In the genomic region with DNA sequence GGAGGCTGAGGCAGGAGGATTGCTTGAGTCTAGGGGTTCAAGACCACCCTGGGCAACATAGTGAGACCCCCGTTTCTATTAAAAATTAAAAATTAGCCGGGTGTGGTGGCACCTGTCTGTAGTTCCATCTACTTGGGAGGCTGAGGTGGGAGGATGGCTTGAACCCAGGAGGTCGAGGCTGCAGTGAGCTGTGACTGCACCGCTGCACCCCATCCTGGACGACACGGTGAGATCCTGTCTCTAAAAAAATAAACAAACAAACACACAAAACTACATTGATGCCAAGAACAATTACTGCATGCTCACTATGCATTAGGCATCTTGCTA, we compare ENCODE assay signal across 7 cellular contexts. TPM values are rescaled to one million over a fixed set of nuclear protein-coding genes. Genes with fewer than 3 reads are reported as not detected.
DNase-seq lines count a peak whose midpoint lies in the region; ATAC-seq and TF ChIP-seq lines count a peak whose summit lies in the region.

No MANE protein-coding gene starts in this region.

- no peak overlapping the region for H3K27ac ChIP-seq in HUES64 (ENCODE audit: low read depth, low read length)
- no peak overlapping the region for H3K27ac ChIP-seq in iPS-18a (ENCODE audit: low read length)
- peak overlapping the region in 3 of 5 donors; percentile 46 to 88 (median 88) for H3K27ac ChIP-seq in stomach

- peaks cover 12% of the 10 kb centered on the region for H3K36me3 Mint-ChIP-seq in activated naive CD8-positive, alpha-beta T cell treated with anti-CD3 and anti-CD28 coated beads, Interleukin-2, amount 10 ng/mL, durations not matched to agents 7 days and 5 days

- H3K9me3 ChIP-seq in HUES64 (ENCODE audit: insufficient read depth, low read depth, low read length): no peaks in the 10 kb centered on the region
- H3K9me3 ChIP-seq in iPS-18a (ENCODE audit: control insufficient read depth, low read depth, low read length): no peaks in the 10 kb centered on the region
- H3K9me3 ChIP-seq in stomach: no peaks in the 10 kb centered on the region

- no peaks in the 10 kb centered on the region for H3K27me3 Mint-ChIP-seq in activated naive CD8-positive, alpha-beta T cell treated with anti-CD3 and anti-CD28 coated beads, Interleukin-2, amount 10 ng/mL, durations not matched to agents 7 days and 5 days

- TF ChIP-seq POLR2A in stomach (IDR thresholded peaks at IDR 0.05): no peak

- in situ Hi-C loops in ACHN (cut with HindIII; ENCODE audit: low pct_ligation_motif_present, low pct_unique_long_range_greater_than_20kb, low sequenced_read_pairs): no loop called here

- no peaks in the 10 kb centered on the region for H3K27me3 ChIP-seq in HUES64 (ENCODE audit: insufficient read depth, low read length)
- no peaks in the 10 kb centered on the region for H3K27me3 ChIP-seq in iPS-18a (ENCODE audit: control insufficient read depth, insufficient read depth, low read length)
- H3K27me3 ChIP-seq in stomach: no peaks in the 10 kb centered on the region

- no peaks in the 10 kb centered on the region for H3K36me3 ChIP-seq in HUES64 (ENCODE audit: insufficient read depth, low read length)
- H3K36me3 ChIP-seq in iPS-18a (ENCODE audit: control insufficient read depth, low read depth, low read length): no peaks in the 10 kb centered on the region
- H3K36me3 ChIP-seq in stomach: no peaks in the 10 kb centered on the region

- H3K4me1 ChIP-seq in HUES64 (ENCODE audit: insufficient read depth, low read length) (peaks cover 10% of the 10 kb centered on the region), iPS-18a (ENCODE audit: control insufficient read depth, low read depth, low read length) (no peaks in the 10 kb centered on the region), stomach (peaks cover 34 to 71% (median 49%) of the 10 kb centered on the region in 4 donors)

- POLR2A ChIA-PET in activated naive CD8-positive, alpha-beta T cell treated with anti-CD3 and anti-CD28 coated beads, Interleukin-2, amount 10 ng/mL, durations not matched to agents 7 days and 5 days (lab: Charles Lee): interaction anchor here (0.9 to 1.5 kb wide), 5 partner anchors 9 to 242 kb away, joined by 3 to 6 read pairs (median 4); a partner anchor contains a TSS

- 83% methylated on average over 6 of the region's 6 CpGs for WGBS in HUES64
- WGBS in stomach, 5 donors: 48 to 68% (median 59%) methylated on average over 6 of the region's 6 CpGs

- peak overlapping the region; percentile 71 for H3K4me3 ChIP-seq in HUES64 (ENCODE audit: low read length)
- peak overlapping the region; percentile 58 for H3K4me3 ChIP-seq in iPS-18a (ENCODE audit: low read length)
- H3K4me3 ChIP-seq in stomach: peak overlapping the region; percentile 90 to 99 (median 96)

- peak overlapping the region; percentile 84 for H3K4me3 Mint-ChIP-seq in activated naive CD8-positive, alpha-beta T cell treated with anti-CD3 and anti-CD28 coated beads, Interleukin-2, amount 10 ng/mL, durations not matched to agents 7 days and 5 days

- H3K9ac ChIP-seq in HUES64 (ENCODE audit: low read depth, low read length) (peak overlapping the region; percentile 49), iPS-18a (ENCODE audit: low read length) (peak overlapping the region; percentile 7)

- H3K9me3 Mint-ChIP-seq in activated naive CD8-positive, alpha-beta T cell treated with anti-CD3 and anti-CD28 coated beads, Interleukin-2, amount 10 ng/mL, durations not matched to agents 7 days and 5 days: no peaks in the 10 kb centered on the region

- no peak for TF ChIP-seq CTCF in stomach (IDR thresholded peaks at IDR 0.05)

- intact Hi-C loops in stomach (cut with DNase I; ENCODE audit: low total_unique reads): no loop called here

- no peak for DNase-seq in activated naive CD8-positive, alpha-beta T cell treated with anti-CD3 and anti-CD28 coated beads, Interleukin-2, amount 10 ng/mL, durations not matched to agents 7 days and 5 days
- DNase-seq in stomach (no peak), cerebellar nuclear complex (lab: John Stamatoyannopoulos, UW) (no peak), COR-L47 (lab: John Stamatoyannopoulos, UW) (no peak), ACHN (no peak)

- peaks cover 47% of the 10 kb centered on the region for H3K4me1 Mint-ChIP-seq in activated naive CD8-positive, alpha-beta T cell treated with anti-CD3 and anti-CD28 coated beads, Interleukin-2, amount 10 ng/mL, durations not matched to agents 7 days and 5 days

- no peak for ATAC-seq in activated naive CD8-positive, alpha-beta T cell treated with anti-CD3 and anti-CD28 coated beads, Interleukin-2, amount 10 ng/mL, durations not matched to agents 7 days and 5 days (ENCODE audit: low read depth)

- TF ChIP-seq EP300 in stomach (IDR thresholded peaks at IDR 0.05): no peak

- H3K27ac Mint-ChIP-seq in activated naive CD8-positive, alpha-beta T cell treated with anti-CD3 and anti-CD28 coated beads, Interleukin-2, amount 10 ng/mL, durations not matched to agents 7 days and 5 days: peak overlapping the region; percentile 74

RNA-seq across cellular contexts. Expression of a gene that starts 0.8 kb away (rescaled TPM):
- 9.6 TPM for polyA plus RNA-seq in HUES64 (2013, experiment 1 of 2)
- polyA plus RNA-seq in HUES64 (2013, experiment 2 of 2): 8.4 TPM
- 10 to 100 TPM; 49.5 to 51.1 TPM for total RNA-seq in activated naive CD8-positive, alpha-beta T cell treated with anti-CD3 and anti-CD28 coated beads, Interleukin-2, amount 10 ng/mL, durations not matched to agents 7 days and 5 days
- 10 to 100 TPM in 2 of 5 donors, 1 to 10 TPM in 3; 1.7 to 23.0 (median 8.5) TPM for total RNA-seq in stomach
- polyA plus RNA-seq in stomach: 1 to 10 TPM; 1.8 to 6.6 (median 6.0) TPM

RNA-seq across cellular contexts. Expression of a gene that starts 48.0 kb away (rescaled TPM):
- polyA plus RNA-seq in HUES64 (2013, experiment 1 of 2): 220 TPM
- 196 TPM for polyA plus RNA-seq in HUES64 (2013, experiment 2 of 2)
- total RNA-seq in activated naive CD8-positive, alpha-beta T cell treated with anti-CD3 and anti-CD28 coated beads, Interleukin-2, amount 10 ng/mL, durations not matched to agents 7 days and 5 days: 100 to 1,000 TPM; 152 to 154 TPM
- 100 to 1,000 TPM; 115 to 373 (median 150) TPM for total RNA-seq in stomach
- 10 to 100 TPM; 64.8 to 90.1 (median 88.3) TPM for polyA plus RNA-seq in stomach

Comparison
In these comparisons a context has a peak if more than half of its experiments do, and no peak if none do; other contexts are left out.
1. H3K27ac ChIP-seq: peak in stomach (3 of 5); none in HUES64 (single experiment) and iPS-18a (single experiment).
2. Peak in every context shown above with its lines, with median percentiles within 50 percentile points of each other: H3K4me3 ChIP-seq.